Comparison of ENCODE assay signal across 14 cellular contexts in the genomic region with DNA sequence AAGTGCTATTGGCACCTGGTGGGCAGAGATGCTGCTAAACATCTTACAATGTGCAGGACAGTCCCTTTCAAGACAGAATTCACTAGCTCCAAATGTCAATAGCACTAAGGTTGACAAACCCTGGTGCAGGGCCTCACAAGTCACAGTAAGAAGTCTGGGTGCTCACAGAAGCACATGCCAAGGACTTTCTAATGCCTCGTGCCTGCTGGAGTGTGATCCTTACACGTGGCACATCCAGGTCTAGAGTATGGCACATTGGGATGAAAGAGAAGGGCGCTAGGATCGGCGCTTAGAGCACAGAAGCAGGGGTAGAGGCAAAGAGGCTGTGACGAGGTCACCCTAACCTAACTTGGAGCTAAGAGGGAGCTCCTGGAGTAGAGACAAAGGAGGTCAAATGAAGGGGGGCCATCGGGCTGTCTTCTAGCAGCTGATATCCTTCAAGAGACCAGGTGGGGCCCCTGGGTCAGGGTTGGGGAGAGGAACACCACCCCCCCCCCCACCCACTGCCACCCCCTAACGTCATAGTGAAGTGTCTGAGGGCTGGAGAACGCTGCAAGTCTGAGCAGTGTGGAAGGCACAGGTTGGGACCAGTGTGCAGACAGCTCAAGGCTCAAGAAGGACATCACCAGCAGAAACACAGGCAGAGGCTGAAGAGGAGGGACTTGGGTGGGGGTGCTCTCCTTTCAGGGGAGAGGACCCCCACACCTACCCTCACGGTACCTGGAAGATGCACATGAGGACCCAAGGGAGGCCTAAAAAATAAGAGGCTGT.
A peak's percentile ranks its signal among the peaks of the same experiment; 100 is the strongest.
DNase-seq lines count a peak whose midpoint lies in the region; ATAC-seq and TF ChIP-seq lines count a peak whose summit lies in the region.
"Had no signal": no experiment of that assay in that cellular context is flagged by ENCODE, and none has a peak within 500 bp of the region (broad histone marks: within the 10 kb centered on the region; RNA-seq: fewer than 3 reads in every experiment).

No MANE protein-coding gene starts in this region.

- peak overlapping the region in 1 of 2 donors; percentile 1 for H3K27ac ChIP-seq in breast epithelium
- no peak overlapping the region for H3K27ac ChIP-seq in thyroid gland

- TF ChIP-seq CTCF in MCF 10A (IDR thresholded peaks at IDR 0.05; ENCODE audit: unreplicated experiment) (no peak), breast epithelium (IDR thresholded peaks at IDR 0.05) (no peak), thyroid gland (IDR thresholded peaks at IDR 0.05) (no peak)

- peaks cover 17% of the 10 kb centered on the region for H3K36me3 Mint-ChIP-seq in MCF 10A (ENCODE audit: insufficient read depth, unreplicated experiment)

- DNase-seq in MCF 10A (ENCODE audit: unreplicated experiment): no peak
- DNase-seq in breast epithelium (ENCODE audit: low spot score in 2 of 2): no peak
- DNase-seq in thyroid gland: peak; percentile 16 to 27
- no peak for DNase-seq in SK-N-DZ (ENCODE audit: low spot score)
- DNase-seq in NCI-H2227 treated with DMSO at 0.1 percent for 48 hours (lab: John Stamatoyannopoulos, UW): no peak
- DNase-seq in NCI-H1436 treated with DMSO at 0.1 percent for 48 hours (lab: John Stamatoyannopoulos, UW): no peak
- DNase-seq: activated CD4-positive, CD25-positive, alpha-beta regulatory T cell treated with anti-CD3 and anti-CD28 coated beads, Interleukin-2, amount 50 U/mL, for 72 hours; activated gamma-delta T cell treated with Interleukin-2 at 50 U/mL for 16 hours; NCI-H1417 treated with DMSO at 0.1 percent for 48 hours; NCI-H748 treated with DMSO at 0.1 percent for 48 hours; SIG-M5 had no signal

- no peaks in the 10 kb centered on the region for H3K36me3 ChIP-seq in breast epithelium
- no peaks in the 10 kb centered on the region for H3K36me3 ChIP-seq in iPS-15b (ENCODE audit: control insufficient read depth, insufficient read depth, low read length)
- H3K36me3 ChIP-seq in thyroid gland: no peaks in the 10 kb centered on the region

- WGBS in thyroid gland, 2 donors: 81 to 87% methylated on average over 9 to 10 of the region's 10 CpGs

- H3K4me3 ChIP-seq in breast epithelium (no peak overlapping the region), iPS-15b (ENCODE audit: low read depth, low read length) (peak overlapping the region; percentile 26), thyroid gland (replicated peaks in 1 of 3) (no peak overlapping the region)
- H3K4me3 ChIP-seq: skin epidermis had no signal

- peaks cover 46% of the 10 kb centered on the region for H3K4me1 Mint-ChIP-seq in MCF 10A (ENCODE audit: insufficient read depth, unreplicated experiment)

- POLR2A ChIA-PET in MCF 10A (lab: Yijun Ruan, JAX): interaction anchor here (0.6 to 1.7 kb wide), 7 partner anchors 10 to 138 kb away, joined by 3 to 7 read pairs (median 6); no protein-coding TSS in a partner anchor

- no peaks in the 10 kb centered on the region for H3K4me1 ChIP-seq in breast epithelium
- peaks cover 14% of the 10 kb centered on the region for H3K4me1 ChIP-seq in iPS-15b (ENCODE audit: control insufficient read depth, insufficient read depth, low read length)
- H3K4me1 ChIP-seq in thyroid gland: peaks cover 0 to 8% of the 10 kb centered on the region in 2 donors

- BruUV-seq in MCF 10A (replicated peaks; lab: Mats Ljungman, UMichigan): no TSS peak

- no peaks in the 10 kb centered on the region for H3K9me3 ChIP-seq in breast epithelium
- no peaks in the 10 kb centered on the region for H3K9me3 ChIP-seq in iPS-15b (ENCODE audit: control insufficient read depth, insufficient read depth, low read length)
- no peaks in the 10 kb centered on the region for H3K9me3 ChIP-seq in thyroid gland

- CTCF ChIA-PET in MCF 10A (lab: Yijun Ruan, JAX): interaction anchor here (1.1 to 1.5 kb wide), 2 partner anchors 89 to 101 kb away, joined by 4 to 5 read pairs; no protein-coding TSS in a partner anchor

- H3K4me3 Mint-ChIP-seq in MCF 10A (ENCODE audit: unreplicated experiment): no peak overlapping the region

- intact Hi-C loops in MCF 10A (cut with micrococcal nuclease) (no loop called here), breast epithelium (cut with DNase I; ENCODE audit: low total_unique reads) (no loop called here), thyroid gland (cut with DNase I) (no loop called here)

- no peaks in the 10 kb centered on the region for H3K9me3 Mint-ChIP-seq in MCF 10A (ENCODE audit: unreplicated experiment)

- peak overlapping the region; percentile 29 for H3K27ac Mint-ChIP-seq in MCF 10A (ENCODE audit: low read depth, unreplicated experiment)

- TF ChIP-seq POLR2A in breast epithelium (IDR thresholded peaks at IDR 0.05) (no peak), thyroid gland (IDR thresholded peaks at IDR 0.05) (no peak)

- no peak overlapping the region for H3K9ac ChIP-seq in iPS-15b (ENCODE audit: low read depth, low read length)

- no peaks in the 10 kb centered on the region for H3K27me3 ChIP-seq in breast epithelium
- no peaks in the 10 kb centered on the region for H3K27me3 ChIP-seq in iPS-15b (ENCODE audit: control insufficient read depth, insufficient read depth, low read length)
- no peaks in the 10 kb centered on the region for H3K27me3 ChIP-seq in thyroid gland

- peak; percentile 47 for ATAC-seq in SK-N-SH treated with all-trans-retinoic acid at 6 μM for 48 hours

- H3K27me3 Mint-ChIP-seq in MCF 10A (ENCODE audit: insufficient read depth, unreplicated experiment): no peaks in the 10 kb centered on the region

TF ChIP-seq in SK-N-SH treated with all-trans-retinoic acid at 6 μM for 48 hours, 23 proteins besides CTCF, POLR2A, EP300 and RAD21:
- TF ChIP-seq, protein P1, sequence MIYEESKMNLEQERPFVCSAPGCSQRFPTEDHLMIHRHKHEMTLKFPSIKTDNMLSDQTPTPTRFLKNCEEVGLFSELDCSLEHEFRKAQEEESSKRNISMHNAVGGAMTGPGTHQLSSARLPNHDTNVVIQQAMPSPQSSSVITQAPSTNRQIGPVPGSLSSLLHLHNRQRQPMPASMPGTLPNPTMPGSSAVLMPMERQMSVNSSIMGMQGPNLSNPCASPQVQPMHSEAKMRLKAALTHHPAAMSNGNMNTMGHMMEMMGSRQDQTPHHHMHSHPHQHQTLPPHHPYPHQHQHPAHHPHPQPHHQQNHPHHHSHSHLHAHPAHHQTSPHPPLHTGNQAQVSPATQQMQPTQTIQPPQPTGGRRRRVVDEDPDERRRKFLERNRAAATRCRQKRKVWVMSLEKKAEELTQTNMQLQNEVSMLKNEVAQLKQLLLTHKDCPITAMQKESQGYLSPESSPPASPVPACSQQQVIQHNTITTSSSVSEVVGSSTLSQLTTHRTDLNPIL (CRISPR knock-in tag; IDR thresholded peaks at IDR 0.05; ENCODE audit: low read depth): no peak
- TF ChIP-seq ZFP30 (CRISPR knock-in tag; IDR thresholded peaks at IDR 0.05) (no peak), TOX (CRISPR knock-in tag; IDR thresholded peaks at IDR 0.05; ENCODE audit: borderline replicate concordance) (no peak), ZNF8 (CRISPR knock-in tag; IDR thresholded peaks at IDR 0.05) (no peak), CSDC2 (CRISPR knock-in tag; IDR thresholded peaks at IDR 0.05) (no peak), RARB (CRISPR knock-in tag; IDR thresholded peaks at IDR 0.05) (no peak), ZC3H10 (CRISPR knock-in tag; IDR thresholded peaks at IDR 0.05) (no peak), GLIS3 (CRISPR knock-in tag; IDR thresholded peaks at IDR 0.05) (no peak), BACH2 (CRISPR knock-in tag; IDR thresholded peaks at IDR 0.05; ENCODE audit: borderline replicate concordance) (no peak), OSR1 (CRISPR knock-in tag; IDR thresholded peaks at IDR 0.05) (no peak)

Comparison
In these comparisons a context has a peak if more than half of its experiments do, and no peak if none do; other contexts are left out.
1. DNase-seq: peak in thyroid gland (2 of 2); none in MCF 10A (single experiment), breast epithelium (0 of 2), SK-N-DZ (single experiment), NCI-H2227 treated with DMSO at 0.1 percent for 48 hours (single experiment) and NCI-H1436 treated with DMSO at 0.1 percent for 48 hours (single experiment).